9 cellular contexts compared by ENCODE assay signal in the genomic region with DNA sequence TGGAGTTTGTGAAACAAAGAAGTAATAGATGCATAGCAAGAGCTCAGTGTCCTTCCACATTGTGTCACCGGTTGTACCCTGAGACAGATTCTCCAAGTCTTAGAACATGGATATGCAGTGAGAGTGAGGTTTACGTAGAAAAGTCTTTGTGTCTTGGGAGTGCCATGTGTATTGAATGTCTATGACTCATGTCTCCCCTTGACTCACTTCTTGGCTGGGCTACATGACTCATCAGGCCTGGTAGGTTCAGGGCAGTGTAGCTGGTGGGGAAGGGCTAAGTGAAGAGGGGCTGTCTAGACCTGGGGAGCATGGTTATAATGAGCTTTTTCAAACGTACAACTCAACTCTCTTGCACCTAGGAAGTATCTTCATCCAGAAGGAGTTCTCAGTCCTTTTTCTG.
A peak's percentile ranks its signal among the peaks of the same experiment; 100 is the strongest.
DNase-seq lines count a peak whose midpoint lies in the region; ATAC-seq and TF ChIP-seq lines count a peak whose summit lies in the region.
"Had no signal": no experiment of that assay in that cellular context is flagged by ENCODE, and none has a peak within 500 bp of the region (broad histone marks: within the 10 kb centered on the region; RNA-seq: fewer than 3 reads in every experiment).

No MANE protein-coding gene starts in this region.

- H3K9me3 ChIP-seq in BE2C (no peaks in the 10 kb centered on the region), endodermal cell (ENCODE audit: control insufficient read depth, low read length) (peaks cover 12% of the 10 kb centered on the region)
- H3K9me3 ChIP-seq: heart right ventricle had no signal

- H3K4me1 Mint-ChIP-seq in activated CD4-positive, alpha-beta T cell treated with anti-CD3 and anti-CD28 coated beads for 36 hours, result peaks cover 33% of the 10 kb centered on the region
- H3K4me1 Mint-ChIP-seq in endodermal cell, result peaks cover 46% of the 10 kb centered on the region

- H3K27ac Mint-ChIP-seq in activated CD4-positive, alpha-beta T cell treated with anti-CD3 and anti-CD28 coated beads for 36 hours, result peak overlapping the region; percentile 25
- peak overlapping the region; percentile 50 for H3K27ac Mint-ChIP-seq in endodermal cell

- DNase-seq in BE2C (peak; percentile 38), endodermal cell (peak; percentile 52)
- peak; percentile 75 for DNase-seq in activated CD4-positive, alpha-beta T cell treated with anti-CD3 and anti-CD28 coated beads for 36 hours
- DNase-seq in stimulated activated CD4-positive, alpha-beta T cell treated with anti-CD3 and anti-CD28 coated beads, Interleukin-1b, Interleukin-23, amount 100 ng/mL, for 48 hours, result peak; percentile 69
- DNase-seq: heart right ventricle had no signal

- TF ChIP-seq CTCF in BE2C (IDR thresholded peaks at IDR 0.05; ENCODE audit: low read depth, low read length), result no peak
- no peak for TF ChIP-seq CTCF in endodermal cell (conservative IDR thresholded peaks at IDR 0.05)

- H3K4me3 ChIP-seq in BE2C (ENCODE audit: low read depth, low read length) (no peak overlapping the region), endodermal cell (ENCODE audit: low read length) (peak overlapping the region; percentile 40)
- H3K4me3 ChIP-seq: heart right ventricle had no signal

- ATAC-seq in HG02870 (IDR thresholded peaks at IDR 0.05; ENCODE audit: unreplicated experiment) (peak; percentile 66), HG02571 (IDR thresholded peaks at IDR 0.05; ENCODE audit: unreplicated experiment) (no peak), HG03175 (IDR thresholded peaks at IDR 0.05; ENCODE audit: unreplicated experiment) (no peak), HG02938 (IDR thresholded peaks at IDR 0.05; ENCODE audit: unreplicated experiment) (no peak)
- ATAC-seq in activated CD4-positive, alpha-beta T cell treated with anti-CD3 and anti-CD28 coated beads for 36 hours, result peak; percentile 95

- no peak overlapping the region for H3K9ac ChIP-seq in endodermal cell (ENCODE audit: extremely low read depth, low read length, poor library complexity, severe bottlenecking)

- WGBS in endodermal cell (ENCODE audit: insufficient coverage in 1 of 2, insufficient read length in 1 of 2), 2 experiments, result 71 to 85% methylated on average over 1 to 3 of the region's 3 CpGs

- H3K36me3 ChIP-seq in BE2C (no peaks in the 10 kb centered on the region), endodermal cell (ENCODE audit: control insufficient read depth, insufficient read depth, low read length) (no peaks in the 10 kb centered on the region)
- H3K36me3 ChIP-seq: heart right ventricle had no signal

- intact Hi-C loops in activated CD4-positive, alpha-beta T cell treated with anti-CD3 and anti-CD28 coated beads for 36 hours (cut with DNase I, micrococcal nuclease), result loop anchor here (5.0 kb wide), 2 partner anchors 133 to 1283 kb away; no protein-coding TSS in a partner anchor

- H3K4me1 ChIP-seq in BE2C (peaks cover 2% of the 10 kb centered on the region), endodermal cell (ENCODE audit: control insufficient read depth, insufficient read depth, low read length) (peaks cover 6% of the 10 kb centered on the region)
- H3K4me1 ChIP-seq: heart right ventricle had no signal

- CTCF ChIA-PET in activated CD4-positive, alpha-beta T cell treated with anti-CD3 and anti-CD28 coated beads for 36 hours (lab: Charles Lee), result interaction anchor here (0.5 to 1.1 kb wide), 3 partner anchors 11 to 27 kb away, joined by 3 read pairs; no protein-coding TSS in a partner anchor

- H3K27me3 ChIP-seq in BE2C (no peaks in the 10 kb centered on the region), endodermal cell (ENCODE audit: control insufficient read depth, insufficient read depth, low read length, poor library complexity, severe bottlenecking) (peaks cover 5% of the 10 kb centered on the region)
- H3K27me3 ChIP-seq: heart right ventricle had no signal

- POLR2A ChIA-PET in activated CD4-positive, alpha-beta T cell treated with anti-CD3 and anti-CD28 coated beads for 36 hours (lab: Charles Lee), result no interaction called here

- no peaks in the 10 kb centered on the region for H3K9me3 Mint-ChIP-seq in activated CD4-positive, alpha-beta T cell treated with anti-CD3 and anti-CD28 coated beads for 36 hours (ENCODE audit: low read depth)
- H3K9me3 Mint-ChIP-seq in endodermal cell, result peaks cover 9% of the 10 kb centered on the region

- no peak overlapping the region for H3K27ac ChIP-seq in endodermal cell (ENCODE audit: low read depth, low read length)
- H3K27ac ChIP-seq: heart right ventricle had no signal

- H3K27me3 Mint-ChIP-seq in activated CD4-positive, alpha-beta T cell treated with anti-CD3 and anti-CD28 coated beads for 36 hours, result no peaks in the 10 kb centered on the region
- H3K27me3 Mint-ChIP-seq in endodermal cell (ENCODE audit: insufficient read depth), result peaks cover 25% of the 10 kb centered on the region

- H3K36me3 Mint-ChIP-seq in activated CD4-positive, alpha-beta T cell treated with anti-CD3 and anti-CD28 coated beads for 36 hours (ENCODE audit: low read depth), result no peaks in the 10 kb centered on the region
- peaks cover 8% of the 10 kb centered on the region for H3K36me3 Mint-ChIP-seq in endodermal cell (ENCODE audit: low read depth)

- no peak overlapping the region for H3K4me3 Mint-ChIP-seq in activated CD4-positive, alpha-beta T cell treated with anti-CD3 and anti-CD28 coated beads for 36 hours
- no peak overlapping the region for H3K4me3 Mint-ChIP-seq in endodermal cell

Comparison
In these comparisons a context has a peak if more than half of its experiments do, and no peak if none do; other contexts are left out.
1. ATAC-seq: peak in HG02870 (single experiment) and activated CD4-positive, alpha-beta T cell treated with anti-CD3 and anti-CD28 coated beads for 36 hours (single experiment); none in HG02571 (single experiment), HG03175 (single experiment) and HG02938 (single experiment).
2. Peak in every context shown above with its lines, with median percentiles within 50 percentile points of each other: DNase-seq.